ENCODE assay signal across 9 cellular contexts in genomic region chr16:78742501-78743283, GRCh38.
A peak's percentile ranks its signal among the peaks of the same experiment; 100 is the strongest.
DNase-seq lines count a peak whose midpoint lies in the region; ATAC-seq, FAIRE-seq and TF ChIP-seq lines count a peak whose summit lies in the region.
"Had no signal": no experiment of that assay in that cellular context is flagged by ENCODE, and none has a peak within 500 bp of the region (broad histone marks: within the 10 kb centered on the region; RNA-seq: fewer than 3 reads in every experiment).

No MANE protein-coding gene starts in this region.

- H3K4me1 Mint-ChIP-seq in neural progenitor cell = peaks cover 11% of the 10 kb centered on the region

- intact Hi-C loops in vagina (cut with DNase I) = no loop called here

- DNase-seq in RCC 7860 (ENCODE audit: low spot score) = peak; percentile 40
- peak; percentile 51 for DNase-seq in activated gamma-delta T cell treated with anti-CD3 and anti-CD28 coated beads, Interleukin-2, amount 50 U/mL, for 16 hours (ENCODE audit: low read depth)
- DNase-seq in neural progenitor cell (ENCODE audit: low spot score) = no peak
- DNase-seq in vagina (ENCODE audit: extremely low spot score in 2 of 2) = no peak
- DNase-seq in NCI-H510A (lab: John Stamatoyannopoulos, UW) = no peak
- DNase-seq in NCI-H1105 treated with DMSO at 0.1 percent for 48 hours (lab: John Stamatoyannopoulos, UW) = no peak

- peak overlapping the region; percentile 41 for H3K27ac Mint-ChIP-seq in neural progenitor cell

- H3K9me3 Mint-ChIP-seq in neural progenitor cell = no peaks in the 10 kb centered on the region

- H3K27ac ChIP-seq in neural progenitor cell (no peak overlapping the region), vagina (peak overlapping the region; percentile 4)

- FAIRE-seq in RCC 7860 (lab: Jason Lieb, UNC) = peak; percentile 44
- FAIRE-seq: keratinocyte had no signal

- no peak overlapping the region for H3K4me3 Mint-ChIP-seq in neural progenitor cell

- H4K20me1 ChIP-seq in neural progenitor cell (ENCODE audit: low read depth) = no peaks in the 10 kb centered on the region

- H3K36me3 Mint-ChIP-seq in neural progenitor cell = no peaks in the 10 kb centered on the region

- H3K36me3 ChIP-seq in neural progenitor cell (no peaks in the 10 kb centered on the region), vagina (no peaks in the 10 kb centered on the region)

- no peaks in the 10 kb centered on the region for H3K27me3 Mint-ChIP-seq in neural progenitor cell (ENCODE audit: insufficient read depth, low read depth)

- no peaks in the 10 kb centered on the region for H3K4me1 ChIP-seq in neural progenitor cell
- H3K4me1 ChIP-seq in vagina = peaks cover 16% of the 10 kb centered on the region

- H3K27me3 ChIP-seq in neural progenitor cell (no peaks in the 10 kb centered on the region), vagina (no peaks in the 10 kb centered on the region)

- no peak overlapping the region for H3K9ac ChIP-seq in neural progenitor cell

- no peak overlapping the region for H3K4me2 ChIP-seq in neural progenitor cell

- H3K9me3 ChIP-seq in neural progenitor cell (ENCODE audit: low read depth) (no peaks in the 10 kb centered on the region), vagina (no peaks in the 10 kb centered on the region)

- ATAC-seq in GM18517 (IDR thresholded peaks at IDR 0.05; ENCODE audit: unreplicated experiment) (peak; percentile 94), HG02840 (IDR thresholded peaks at IDR 0.05; ENCODE audit: low FRiP score, unreplicated experiment) (peak; percentile 92)

- no peak for TF ChIP-seq CTCF in neural progenitor cell (IDR thresholded peaks at IDR 0.05)
- TF ChIP-seq CTCF in vagina (IDR thresholded peaks at IDR 0.05) = no peak

- no peaks in the 10 kb centered on the region for H3F3A ChIP-seq in neural progenitor cell (ENCODE audit: low read depth)

- H3K4me3 ChIP-seq in neural progenitor cell = no peak overlapping the region
- H3K4me3 ChIP-seq in vagina = no peak overlapping the region

- TF ChIP-seq POLR2A in vagina (IDR thresholded peaks at IDR 0.05) = no peak

- no peak overlapping the region for H2AFZ ChIP-seq in neural progenitor cell (replicated peaks)

- H3K79me2 ChIP-seq in neural progenitor cell (ENCODE audit: low read depth) = no peaks in the 10 kb centered on the region

Comparison
In these comparisons a context has a peak if more than half of its experiments do, and no peak if none do; other contexts are left out.
1. DNase-seq: peak in RCC 7860 (single experiment) and activated gamma-delta T cell treated with anti-CD3 and anti-CD28 coated beads, Interleukin-2, amount 50 U/mL, for 16 hours (single experiment); none in neural progenitor cell (single experiment), vagina (0 of 2), NCI-H510A (single experiment) and NCI-H1105 treated with DMSO at 0.1 percent for 48 hours (single experiment).